In the genomic region with DNA sequence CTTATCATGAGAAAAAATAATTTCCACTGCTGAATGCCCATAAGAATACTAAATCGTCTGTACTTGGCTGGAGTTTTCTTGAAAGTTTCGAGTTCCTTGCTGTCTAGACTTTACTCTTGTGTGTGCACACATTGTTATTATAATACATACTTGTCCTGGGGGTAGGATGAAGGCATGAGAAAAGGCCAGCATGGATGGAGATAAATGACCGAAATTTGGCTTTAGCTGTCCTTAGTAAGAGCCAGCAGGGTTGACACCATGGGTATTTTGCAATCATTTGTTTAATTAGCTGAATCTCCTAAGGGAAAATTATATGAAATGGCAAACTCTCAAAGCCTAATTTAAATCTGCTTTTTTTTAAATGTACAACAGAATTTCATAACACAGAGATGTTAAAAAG, we compare ENCODE assay signal across 30 cellular contexts.
"Had no signal": no experiment of that assay in that cellular context is flagged by ENCODE, and none has a peak within 500 bp of the region (broad histone marks: within the 10 kb centered on the region; RNA-seq: fewer than 3 reads in every experiment).

No MANE protein-coding gene starts in this region.

- H3K36me3 ChIP-seq: left lung, lower lobe of right lung, pancreas, prostate gland, suprapubic skin, thoracic aorta, tibial artery, upper lobe of right lung had no signal

- H3K4me3 ChIP-seq: left lung, lower lobe of right lung, pancreas, prostate gland, skin epidermis, suprapubic skin, thoracic aorta, tibial artery, upper lobe of right lung had no signal

- H3K4me1 ChIP-seq: left lung, lower lobe of right lung, pancreas, prostate gland, suprapubic skin, upper lobe of right lung had no signal

- ATAC-seq: left colon; left lung; lower lobe of right lung; naive thymus-derived CD8-positive, alpha-beta T cell; pancreas; right cardiac atrium; sciatic nerve; stimulated activated effector memory CD8-positive, alpha-beta T cell treated with anti-CD3 and anti-CD28 coated beads, Interleukin-12 subunit alpha, Interleukin-12 subunit beta, amount 100 ng/mL, for 72 hours; upper lobe of right lung had no signal

- H3K9me3 ChIP-seq: left lung, lower lobe of right lung, pancreas, prostate gland, suprapubic skin, thoracic aorta, tibial artery, upper lobe of right lung had no signal

- H3K27ac ChIP-seq: left lung, lower lobe of right lung, pancreas, prostate gland, skin epidermis, suprapubic skin, thoracic aorta, tibial artery, upper lobe of right lung had no signal

- DNase-seq: hippocampal formation; immature natural killer cell; kidney; left colon; left lung; lower lobe of right lung; mammary epithelial cell; mesenchymal stem cell; naive thymus-derived CD8-positive, alpha-beta T cell; nucleus accumbens; pancreas; posterior cingulate gyrus; retina; right cardiac atrium; stimulated activated CD4-positive, alpha-beta T cell treated with anti-CD3 and anti-CD28 coated beads, Interleukin-12 subunit alpha, Interleukin-12 subunit beta, amount 100 ng/mL, for 4 hours; stimulated activated CD4-positive, alpha-beta T cell treated with anti-CD3 and anti-CD28 coated beads, Interleukin-15, amount 100 ng/mL, for 24 hours; stimulated activated CD4-positive, alpha-beta T cell treated with anti-CD3 and anti-CD28 coated beads, Interleukin-2, amount 100 ng/mL, for 24 hours; stimulated activated CD4-positive, alpha-beta T cell treated with anti-CD3 and anti-CD28 coated beads, Interleukin-4, amount 100 ng/mL, for 1 hour; stimulated activated naive CD4-positive, alpha-beta T cell; tibial artery; trophoblast cell; upper lobe of right lung had no signal

- FAIRE-seq: islet of Langerhans, kidney, pancreas, urothelium cell line had no signal

- H3K27me3 ChIP-seq: left lung, pancreas, suprapubic skin, tibial artery, upper lobe of right lung had no signal
